Comparison of ENCODE assay signal across 1 cellular context in the genomic region with DNA sequence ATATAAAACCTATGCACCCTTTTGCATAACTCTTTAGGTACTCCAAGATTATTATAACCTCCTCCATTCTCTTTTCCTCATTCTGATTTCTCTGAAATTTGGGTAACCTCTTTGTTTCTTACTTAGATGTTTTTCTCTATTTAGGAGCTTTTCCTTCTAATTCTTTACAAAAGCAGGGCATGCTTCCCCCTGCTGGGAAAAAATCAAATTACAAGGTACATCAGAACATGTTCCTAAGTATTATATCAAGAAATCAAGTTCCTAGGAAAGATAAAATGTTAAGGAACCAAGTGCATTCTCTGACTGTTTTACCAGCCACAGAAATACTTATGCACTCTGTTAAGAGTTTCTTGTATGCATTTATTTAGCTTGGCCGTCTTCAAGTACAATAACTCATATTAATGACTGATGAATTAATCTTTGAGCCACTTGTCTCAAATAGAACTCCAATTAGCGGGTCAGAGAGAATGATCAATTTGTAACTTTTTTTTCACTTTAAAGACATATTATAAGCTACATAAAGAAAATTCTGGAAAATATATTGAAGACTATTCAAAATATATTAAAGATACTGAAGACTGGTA.
A peak's percentile ranks its signal among the peaks of the same experiment; 100 is the strongest.
TF ChIP-seq lines count a peak whose summit lies in the region.

No MANE protein-coding gene starts in this region.

TF ChIP-seq in GM12878, 131 proteins besides CTCF, POLR2A, EP300 and RAD21:
- TF ChIP-seq, protein P1, sequence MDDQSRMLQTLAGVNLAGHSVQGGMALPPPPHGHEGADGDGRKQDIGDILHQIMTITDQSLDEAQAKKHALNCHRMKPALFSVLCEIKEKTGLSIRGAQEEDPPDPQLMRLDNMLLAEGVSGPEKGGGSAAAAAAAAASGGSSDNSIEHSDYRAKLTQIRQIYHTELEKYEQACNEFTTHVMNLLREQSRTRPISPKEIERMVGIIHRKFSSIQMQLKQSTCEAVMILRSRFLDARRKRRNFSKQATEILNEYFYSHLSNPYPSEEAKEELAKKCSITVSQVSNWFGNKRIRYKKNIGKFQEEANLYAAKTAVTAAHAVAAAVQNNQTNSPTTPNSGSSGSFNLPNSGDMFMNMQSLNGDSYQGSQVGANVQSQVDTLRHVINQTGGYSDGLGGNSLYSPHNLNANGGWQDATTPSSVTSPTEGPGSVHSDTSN (IDR thresholded peaks at IDR 0.05; ENCODE audit: insufficient replicate concordance, low read depth, low read length), result no peak
- TF ChIP-seq SMC3 (IDR thresholded peaks at IDR 0.05; ENCODE audit: borderline replicate concordance, low read length), result peak; percentile 29; the same call in 1 of the 2 replicates
